7 cellular contexts compared by ENCODE assay signal in the genomic region with DNA sequence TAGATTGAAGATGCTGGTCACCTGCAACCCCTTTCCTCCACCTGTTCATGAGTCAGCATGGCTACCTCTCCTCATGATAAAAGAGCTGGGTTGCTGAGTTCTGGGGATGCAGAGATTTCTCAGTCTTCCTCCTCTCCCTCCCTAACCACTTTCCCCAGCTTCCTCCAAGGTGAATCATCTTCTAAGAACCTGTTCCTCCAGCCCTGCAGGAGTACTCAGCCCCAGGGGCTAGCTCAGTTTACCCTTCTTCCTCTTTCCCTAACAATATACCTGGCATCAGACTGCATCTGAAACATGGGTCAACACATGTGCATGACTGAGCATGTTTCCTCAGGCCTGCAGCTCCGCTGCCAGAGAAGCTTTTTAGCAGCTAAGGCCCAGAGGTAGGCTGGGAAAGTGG. TPM values are rescaled to one million over a fixed set of nuclear protein-coding genes. Genes with fewer than 3 reads are reported as not detected.
DNase-seq lines count a peak whose midpoint lies in the region; ATAC-seq and TF ChIP-seq lines count a peak whose summit lies in the region.
"Not testable (repeated sequence)": the region's sequence is repeated elsewhere in the genome, so short reads cannot be mapped to it uniquely, and the experiment has no call there.

No MANE protein-coding gene starts in this region.

- CTCF ChIA-PET in activated CD4-positive, alpha-beta T cell treated with anti-CD3 and anti-CD28 coated beads for 36 hours (lab: Charles Lee) = interaction anchor here (1.0 to 20.2 kb wide), 2 partner anchors 54 to 76 kb away, joined by 4 to 461 read pairs; partner anchors contain the start of gene MCL1

- POLR2A ChIA-PET in activated CD4-positive, alpha-beta T cell treated with anti-CD3 and anti-CD28 coated beads for 36 hours (lab: Charles Lee) = interaction anchor here (0.7 to 0.9 kb wide), 3 partner anchors 10 to 60 kb away, joined by 3 to 5 read pairs (median 3); no protein-coding TSS in a partner anchor

- not testable (repeated sequence) for H3K27me3 Mint-ChIP-seq in activated CD4-positive, alpha-beta T cell treated with anti-CD3 and anti-CD28 coated beads for 36 hours; activated T-helper 17 cell treated with anti-CD3 and anti-CD28 coated beads, Interleukin-2, amount 50 U/mL, for 72 hours; natural killer cell treated with Interleukin-12 subunit alpha and Interleukin-12 subunit beta and Interleukin-15 and Interleukin-18, amount 100 ng/mL, for 72 hours; stimulated activated naive B cell treated with anti-CD40 and anti-IgM and Interleukin-4, amounts not matched to agents 10 μg/mL and 1 μg/mL and 100 μg/mL, for 72 hours

- intact Hi-C loops in activated CD4-positive, alpha-beta T cell treated with anti-CD3 and anti-CD28 coated beads for 36 hours (cut with DNase I, micrococcal nuclease) = loop anchor here (5.0 to 10.0 kb wide), 3 partner anchors 139 to 259 kb away; partner anchors contain the start of genes RPRD2 (in 1 of the 2) and TARS2 (in 1 of the 2)
- intact Hi-C loops in breast epithelium (cut with DNase I; ENCODE audit: low total_unique reads) = not testable (repeated sequence)

- H3K27me3 ChIP-seq in breast epithelium, foreskin keratinocyte: not testable (repeated sequence)

- peak overlapping the region; percentile 77 to 81 for H3K27ac ChIP-seq in breast epithelium
- peak overlapping the region; percentile 93 for H3K27ac ChIP-seq in foreskin keratinocyte

- H3K9me3 ChIP-seq in breast epithelium = not testable (repeated sequence)

- H3K4me3 Mint-ChIP-seq in activated CD4-positive, alpha-beta T cell treated with anti-CD3 and anti-CD28 coated beads for 36 hours; activated T-helper 17 cell treated with anti-CD3 and anti-CD28 coated beads, Interleukin-2, amount 50 U/mL, for 72 hours; natural killer cell treated with Interleukin-12 subunit alpha and Interleukin-12 subunit beta and Interleukin-15 and Interleukin-18, amount 100 ng/mL, for 72 hours; stimulated activated naive B cell treated with anti-CD40 and anti-IgM and Interleukin-4, amounts not matched to agents 10 μg/mL and 1 μg/mL and 100 μg/mL, for 72 hours: not testable (repeated sequence)

- not testable (repeated sequence) for TF ChIP-seq CTCF in breast epithelium (IDR thresholded peaks at IDR 0.05); foreskin keratinocyte (conservative IDR thresholded peaks at IDR 0.05)

- not testable (repeated sequence) for H3K36me3 ChIP-seq in breast epithelium

- H3K36me3 Mint-ChIP-seq in activated CD4-positive, alpha-beta T cell treated with anti-CD3 and anti-CD28 coated beads for 36 hours (ENCODE audit: low read depth) = peaks cover 78% of the 10 kb centered on the region
- not testable (repeated sequence) for H3K36me3 Mint-ChIP-seq in activated T-helper 17 cell treated with anti-CD3 and anti-CD28 coated beads, Interleukin-2, amount 50 U/mL, for 72 hours (ENCODE audit: low read depth)
- H3K36me3 Mint-ChIP-seq in natural killer cell treated with Interleukin-12 subunit alpha and Interleukin-12 subunit beta and Interleukin-15 and Interleukin-18, amount 100 ng/mL, for 72 hours = peaks cover 52% of the 10 kb centered on the region
- H3K36me3 Mint-ChIP-seq in stimulated activated naive B cell treated with anti-CD40 and anti-IgM and Interleukin-4, amounts not matched to agents 10 μg/mL and 1 μg/mL and 100 μg/mL, for 72 hours = peaks cover 34 to 70% of the 10 kb centered on the region in 2 donors

- not testable (repeated sequence) for H3K4me3 ChIP-seq in breast epithelium

- TF ChIP-seq POLR2A in breast epithelium (IDR thresholded peaks at IDR 0.05) = not testable (repeated sequence)

- H3K27ac Mint-ChIP-seq in activated CD4-positive, alpha-beta T cell treated with anti-CD3 and anti-CD28 coated beads for 36 hours = peak overlapping the region; percentile 85
- peak overlapping the region; percentile 90 for H3K27ac Mint-ChIP-seq in activated T-helper 17 cell treated with anti-CD3 and anti-CD28 coated beads, Interleukin-2, amount 50 U/mL, for 72 hours
- peak overlapping the region; percentile 81 to 94 for H3K27ac Mint-ChIP-seq in natural killer cell treated with Interleukin-12 subunit alpha and Interleukin-12 subunit beta and Interleukin-15 and Interleukin-18, amount 100 ng/mL, for 72 hours
- peak overlapping the region; percentile 47 for H3K27ac Mint-ChIP-seq in stimulated activated naive B cell treated with anti-CD40 and anti-IgM and Interleukin-4, amounts not matched to agents 10 μg/mL and 1 μg/mL and 100 μg/mL, for 72 hours

- peaks cover 71% of the 10 kb centered on the region for H3K4me1 Mint-ChIP-seq in activated CD4-positive, alpha-beta T cell treated with anti-CD3 and anti-CD28 coated beads for 36 hours
- H3K4me1 Mint-ChIP-seq in activated T-helper 17 cell treated with anti-CD3 and anti-CD28 coated beads, Interleukin-2, amount 50 U/mL, for 72 hours = peaks cover 60% of the 10 kb centered on the region
- peaks cover 45 to 46% of the 10 kb centered on the region in 2 donors for H3K4me1 Mint-ChIP-seq in natural killer cell treated with Interleukin-12 subunit alpha and Interleukin-12 subunit beta and Interleukin-15 and Interleukin-18, amount 100 ng/mL, for 72 hours (ENCODE audit: low read depth in 2 of 2)
- H3K4me1 Mint-ChIP-seq in stimulated activated naive B cell treated with anti-CD40 and anti-IgM and Interleukin-4, amounts not matched to agents 10 μg/mL and 1 μg/mL and 100 μg/mL, for 72 hours = peaks cover 44 to 85% of the 10 kb centered on the region in 2 donors

- H3K4me1 ChIP-seq in breast epithelium (peaks cover 0 to 27% of the 10 kb centered on the region in 2 donors), foreskin keratinocyte (peaks cover 54% of the 10 kb centered on the region)

- peak; percentile 45 for DNase-seq in HT-29 (ENCODE audit: low spot score)
- not testable (repeated sequence) for DNase-seq in activated CD4-positive, alpha-beta T cell treated with anti-CD3 and anti-CD28 coated beads for 36 hours; natural killer cell treated with Interleukin-12 subunit alpha and Interleukin-12 subunit beta and Interleukin-15 and Interleukin-18, amount 100 ng/mL, for 72 hours (ENCODE audit: low spot score); stimulated activated naive B cell treated with anti-CD40 and anti-IgM and Interleukin-4, amounts not matched to agents 10 μg/mL and 1 μg/mL and 100 μg/mL, for 72 hours
- peak; percentile 63 to 70 for DNase-seq in breast epithelium (ENCODE audit: low spot score in 2 of 2)
- peak; percentile 90 to 97 for DNase-seq in foreskin keratinocyte

- H3K9me3 Mint-ChIP-seq in activated CD4-positive, alpha-beta T cell treated with anti-CD3 and anti-CD28 coated beads for 36 hours (ENCODE audit: low read depth); activated T-helper 17 cell treated with anti-CD3 and anti-CD28 coated beads, Interleukin-2, amount 50 U/mL, for 72 hours; natural killer cell treated with Interleukin-12 subunit alpha and Interleukin-12 subunit beta and Interleukin-15 and Interleukin-18, amount 100 ng/mL, for 72 hours; stimulated activated naive B cell treated with anti-CD40 and anti-IgM and Interleukin-4, amounts not matched to agents 10 μg/mL and 1 μg/mL and 100 μg/mL, for 72 hours: not testable (repeated sequence)

- not testable (repeated sequence) for ATAC-seq in activated CD4-positive, alpha-beta T cell treated with anti-CD3 and anti-CD28 coated beads for 36 hours; natural killer cell treated with Interleukin-12 subunit alpha and Interleukin-12 subunit beta and Interleukin-15 and Interleukin-18, amount 100 ng/mL, for 72 hours; stimulated activated naive B cell treated with anti-CD40 and anti-IgM and Interleukin-4, amounts not matched to agents 10 μg/mL and 1 μg/mL and 100 μg/mL, for 72 hours (replicated peaks)
- peak; percentile 11 for ATAC-seq in activated T-helper 17 cell treated with anti-CD3 and anti-CD28 coated beads, Interleukin-2, amount 50 U/mL, for 72 hours (replicated peaks)
- ATAC-seq in foreskin keratinocyte = peak; percentile 74

RNA-seq across cellular contexts. Expression of gene ENSA, which starts 5.3 kb away (rescaled TPM):
- 163 and 200 TPM in 2 replicates for total RNA-seq in HT-29 (2014; rRNA removed; shearing (Covaris generic))
- 100 to 1,000 TPM; 197 to 240 TPM for total RNA-seq in activated CD4-positive, alpha-beta T cell treated with anti-CD3 and anti-CD28 coated beads for 36 hours
- 100 to 1,000 TPM; 136 to 199 TPM for total RNA-seq in activated T-helper 17 cell treated with anti-CD3 and anti-CD28 coated beads, Interleukin-2, amount 50 U/mL, for 72 hours
- total RNA-seq in breast epithelium (100 to 1,000 TPM; 187 to 273 (median 194) TPM), foreskin keratinocyte (123 and 144 TPM in 2 replicates)
- polyA plus RNA-seq in foreskin keratinocyte = 159 and 211 TPM in 2 replicates
- 100 to 1,000 TPM; 214 to 249 TPM for total RNA-seq in natural killer cell treated with Interleukin-12 subunit alpha and Interleukin-12 subunit beta and Interleukin-15 and Interleukin-18, amount 100 ng/mL, for 72 hours

RNA-seq across cellular contexts. Expression of gene MCL1, which starts 44.7 kb away (rescaled TPM):
- 329 and 338 TPM in 2 replicates for total RNA-seq in HT-29 (2014; rRNA removed; shearing (Covaris generic))
- 100 to 1,000 TPM; 185 to 265 TPM for total RNA-seq in activated CD4-positive, alpha-beta T cell treated with anti-CD3 and anti-CD28 coated beads for 36 hours
- total RNA-seq in activated T-helper 17 cell treated with anti-CD3 and anti-CD28 coated beads, Interleukin-2, amount 50 U/mL, for 72 hours = 100 to 1,000 TPM; 235 to 351 TPM
- total RNA-seq in breast epithelium (100 to 1,000 TPM; 257 to 535 (median 333) TPM), foreskin keratinocyte (180 and 202 TPM in 2 replicates)
- 81.0 and 98.8 TPM in 2 replicates for polyA plus RNA-seq in foreskin keratinocyte
- total RNA-seq in natural killer cell treated with Interleukin-12 subunit alpha and Interleukin-12 subunit beta and Interleukin-15 and Interleukin-18, amount 100 ng/mL, for 72 hours = 100 to 1,000 TPM; 199 to 333 TPM
